Comparison of ENCODE assay signal across 28 cellular contexts in the genomic region with DNA sequence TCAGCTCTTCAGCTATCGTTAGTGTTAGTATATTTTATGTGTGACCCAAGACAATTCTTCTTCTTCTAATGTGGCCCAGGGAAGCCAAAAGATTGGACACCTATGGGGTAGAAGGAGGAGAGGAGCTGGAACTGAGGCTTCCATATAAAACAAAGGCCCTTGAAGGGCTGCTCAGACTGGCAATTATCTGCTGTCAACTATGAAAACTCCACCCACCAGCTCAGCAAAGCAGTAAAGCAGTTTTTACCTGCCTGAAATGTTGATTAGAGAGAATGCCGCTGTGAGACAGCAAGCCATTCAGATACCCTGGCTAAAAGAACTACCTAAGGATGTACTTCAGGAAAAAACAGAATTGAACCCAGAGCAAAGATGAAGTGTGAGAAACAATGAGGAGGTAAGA. TPM values are rescaled to one million over a fixed set of nuclear protein-coding genes. Genes with fewer than 3 reads are reported as not detected.
"Had no signal": no experiment of that assay in that cellular context is flagged by ENCODE, and none has a peak within 500 bp of the region (broad histone marks: within the 10 kb centered on the region; RNA-seq: fewer than 3 reads in every experiment).

No MANE protein-coding gene starts in this region.

- H3K27ac Mint-ChIP-seq: activated CD4-positive, alpha-beta memory T cell treated with anti-CD3 and anti-CD28 coated beads for 36 hours; activated naive CD4-positive, alpha-beta T cell treated with anti-CD3 and anti-CD28 coated beads for 36 hours; activated naive CD8-positive, alpha-beta T cell treated with anti-CD3 and anti-CD28 coated beads, Interleukin-2, amount 10 ng/mL, durations not matched to agents 7 days and 5 days; activated T-cell treated with anti-CD3 and anti-CD28 coated beads, Interleukin-2, amount 50 U/mL, for 72 hours; mesothelial cell of epicardium; natural killer cell treated with Interleukin-12 subunit alpha and Interleukin-12 subunit beta and Interleukin-15 and Interleukin-18, amount 100 ng/mL, for 72 hours had no signal

- DNase-seq: activated CD4-positive, alpha-beta memory T cell treated with anti-CD3 and anti-CD28 coated beads for 36 hours; activated CD4-positive, alpha-beta T cell treated with anti-CD3 and anti-CD28 coated beads for 48 hours; activated effector memory CD4-positive, alpha-beta T cell treated with Interleukin-2 at 50 U/mL for 16 hours; activated naive CD4-positive, alpha-beta T cell treated with anti-CD3 and anti-CD28 coated beads for 36 hours; activated naive CD8-positive, alpha-beta T cell treated with anti-CD3 and anti-CD28 coated beads, Interleukin-2, amount 10 ng/mL, durations not matched to agents 7 days and 5 days; activated T-cell treated with anti-CD3 and anti-CD28 coated beads, Interleukin-2, amount 50 U/mL, for 72 hours; amniotic stem cell; colonic mucosa; head of caudate nucleus; kidney glomerular epithelial cell; left lung; ovary; psoas muscle; spleen; stimulated activated CD4-positive, alpha-beta T cell treated with anti-CD3 and anti-CD28 coated beads, Interleukin-4, amount 100 ng/mL, for 1 hour; stimulated activated naive CD4-positive, alpha-beta T cell; testis; trophoblast cell; uterus had no signal

- H3K4me3 ChIP-seq: breast epithelium, colonic mucosa, gastroesophageal sphincter, left lung, ovary, psoas muscle, right atrium auricular region, spleen, testis, uterus had no signal

- H3K36me3 Mint-ChIP-seq: activated CD4-positive, alpha-beta memory T cell treated with anti-CD3 and anti-CD28 coated beads for 36 hours; activated naive CD8-positive, alpha-beta T cell treated with anti-CD3 and anti-CD28 coated beads, Interleukin-2, amount 10 ng/mL, durations not matched to agents 7 days and 5 days; mesothelial cell of epicardium; natural killer cell treated with Interleukin-12 subunit alpha and Interleukin-12 subunit beta and Interleukin-15 and Interleukin-18, amount 100 ng/mL, for 72 hours had no signal

- H3K36me3 ChIP-seq: breast epithelium, colonic mucosa, gastroesophageal sphincter, left lung, neutrophil, ovary, right atrium auricular region, spleen, uterus had no signal

- H3K4me1 ChIP-seq: breast epithelium, colonic mucosa, gastroesophageal sphincter, left lung, psoas muscle, right atrium auricular region, spleen, testis, uterus had no signal

- H3K27ac ChIP-seq: breast epithelium, colonic mucosa, epithelial cell of prostate, gastroesophageal sphincter, left lung, neutrophil, ovary, psoas muscle, right atrium auricular region, spleen, testis, uterus had no signal

- H3K9me3 Mint-ChIP-seq: activated CD4-positive, alpha-beta memory T cell treated with anti-CD3 and anti-CD28 coated beads for 36 hours; activated naive CD4-positive, alpha-beta T cell treated with anti-CD3 and anti-CD28 coated beads for 36 hours; activated naive CD8-positive, alpha-beta T cell treated with anti-CD3 and anti-CD28 coated beads, Interleukin-2, amount 10 ng/mL, durations not matched to agents 7 days and 5 days; activated T-cell treated with anti-CD3 and anti-CD28 coated beads, Interleukin-2, amount 50 U/mL, for 72 hours; central memory CD8-positive, alpha-beta T cell; natural killer cell treated with Interleukin-12 subunit alpha and Interleukin-12 subunit beta and Interleukin-15 and Interleukin-18, amount 100 ng/mL, for 72 hours had no signal

- H3K9me3 ChIP-seq: breast epithelium, colonic mucosa, gastroesophageal sphincter, left lung, neutrophil, ovary, psoas muscle, right atrium auricular region, spleen, testis, uterus had no signal

- H3K27me3 ChIP-seq: breast epithelium, colonic mucosa, gastroesophageal sphincter, ovary, right atrium auricular region, testis, uterus had no signal

- H3K27me3 Mint-ChIP-seq: central memory CD8-positive, alpha-beta T cell had no signal

- H3K4me1 Mint-ChIP-seq: activated naive CD8-positive, alpha-beta T cell treated with anti-CD3 and anti-CD28 coated beads, Interleukin-2, amount 10 ng/mL, durations not matched to agents 7 days and 5 days; central memory CD8-positive, alpha-beta T cell had no signal

- H3K4me3 Mint-ChIP-seq: activated CD4-positive, alpha-beta memory T cell treated with anti-CD3 and anti-CD28 coated beads for 36 hours; activated naive CD4-positive, alpha-beta T cell treated with anti-CD3 and anti-CD28 coated beads for 36 hours; activated naive CD8-positive, alpha-beta T cell treated with anti-CD3 and anti-CD28 coated beads, Interleukin-2, amount 10 ng/mL, durations not matched to agents 7 days and 5 days; activated T-cell treated with anti-CD3 and anti-CD28 coated beads, Interleukin-2, amount 50 U/mL, for 72 hours; central memory CD8-positive, alpha-beta T cell; mesothelial cell of epicardium; natural killer cell treated with Interleukin-12 subunit alpha and Interleukin-12 subunit beta and Interleukin-15 and Interleukin-18, amount 100 ng/mL, for 72 hours had no signal

RNA-seq across cellular contexts. Expression of gene GNAO1, which starts 45.9 kb away (rescaled TPM):
- total RNA-seq: lung microvascular endothelial cell had no signal
